8 cellular contexts compared by ENCODE assay signal in genomic region chr15:63041982-63042878, GRCh38. TPM values are rescaled to one million over a fixed set of nuclear protein-coding genes. Genes with fewer than 3 reads are reported as not detected.
DNase-seq lines count a peak whose midpoint lies in the region; ATAC-seq and TF ChIP-seq lines count a peak whose summit lies in the region.

TSS of gene TPM1 (plus strand) at chr15:63042747. CDS start at chr15:63042830, 83 bp downstream.

- H3K4me1 ChIP-seq in HUES64 (ENCODE audit: insufficient read depth, low read length) = peaks cover 50% of the 10 kb centered on the region

- in situ Hi-C loops in Caki2 (cut with HindIII; ENCODE audit: low pct_unique_long_range_greater_than_20kb, low sequenced_read_pairs) = no loop called here

- peak within 1 kb of the TSS; percentile 97 for H3K4me3 ChIP-seq in HUES64 (ENCODE audit: low read length)
- peak within 1 kb of the TSS; percentile 82 for H3K4me3 ChIP-seq in fibroblast of villous mesenchyme (ENCODE audit: low read depth, low read length)

- H3K36me3 ChIP-seq in HUES64 (ENCODE audit: insufficient read depth, low read length) = peaks cover 33% of the 10 kb centered on the region

- H3K4me3 Mint-ChIP-seq in activated T-cell treated with anti-CD3 and anti-CD28 coated beads, Interleukin-2, amount 50 U/mL, for 4 hours = peak within 1 kb of the TSS; percentile 71
- H3K4me3 Mint-ChIP-seq in natural killer cell treated with Interleukin-12 subunit alpha and Interleukin-12 subunit beta and Interleukin-15 and Interleukin-18, amount 100 ng/mL, for 72 hours = peak within 1 kb of the TSS; percentile 61

- H3K4me1 Mint-ChIP-seq in activated T-cell treated with anti-CD3 and anti-CD28 coated beads, Interleukin-2, amount 50 U/mL, for 4 hours (ENCODE audit: low read depth) = peaks cover 8% of the 10 kb centered on the region
- H3K4me1 Mint-ChIP-seq in natural killer cell treated with Interleukin-12 subunit alpha and Interleukin-12 subunit beta and Interleukin-15 and Interleukin-18, amount 100 ng/mL, for 72 hours (ENCODE audit: low read depth in 2 of 2) = peaks cover under 1 to 5% of the 10 kb centered on the region in 2 donors

- peak; percentile 88 for DNase-seq in Caki2 (ENCODE audit: low read depth)
- DNase-seq in activated T-cell treated with anti-CD3 and anti-CD28 coated beads, Interleukin-2, amount 50 U/mL, for 4 hours = no peak
- DNase-seq in fibroblast of villous mesenchyme (ENCODE audit: low read depth) = peak; percentile 95
- DNase-seq in natural killer cell treated with Interleukin-12 subunit alpha and Interleukin-12 subunit beta and Interleukin-15 and Interleukin-18, amount 100 ng/mL, for 72 hours (ENCODE audit: low spot score) = no peak
- no peak for DNase-seq in cortex of kidney (lab: John Stamatoyannopoulos, UW)

- WGBS in HUES64 = under 1% methylated on average over 84 of the region's 84 CpGs

- no peaks in the 10 kb centered on the region for H3K9me3 Mint-ChIP-seq in activated T-cell treated with anti-CD3 and anti-CD28 coated beads, Interleukin-2, amount 50 U/mL, for 4 hours
- H3K9me3 Mint-ChIP-seq in natural killer cell treated with Interleukin-12 subunit alpha and Interleukin-12 subunit beta and Interleukin-15 and Interleukin-18, amount 100 ng/mL, for 72 hours = no peaks in the 10 kb centered on the region

- H3K9me3 ChIP-seq in HUES64 (ENCODE audit: insufficient read depth, low read depth, low read length) = no peaks in the 10 kb centered on the region

- no peaks in the 10 kb centered on the region for H3K27me3 ChIP-seq in HUES64 (ENCODE audit: insufficient read depth, low read length)

- peak; percentile 10 for TF ChIP-seq CTCF in fibroblast of villous mesenchyme (IDR thresholded peaks at IDR 0.05; ENCODE audit: insufficient read depth, low read depth, low read length)

- peaks cover 63% of the 10 kb centered on the region for H3K27me3 Mint-ChIP-seq in activated T-cell treated with anti-CD3 and anti-CD28 coated beads, Interleukin-2, amount 50 U/mL, for 4 hours (ENCODE audit: low read depth)
- H3K27me3 Mint-ChIP-seq in natural killer cell treated with Interleukin-12 subunit alpha and Interleukin-12 subunit beta and Interleukin-15 and Interleukin-18, amount 100 ng/mL, for 72 hours = peaks cover 55 to 71% of the 10 kb centered on the region in 2 donors

- ATAC-seq in activated T-cell treated with anti-CD3 and anti-CD28 coated beads, Interleukin-2, amount 50 U/mL, for 4 hours = peak; percentile 54 to 57
- ATAC-seq in natural killer cell treated with Interleukin-12 subunit alpha and Interleukin-12 subunit beta and Interleukin-15 and Interleukin-18, amount 100 ng/mL, for 72 hours = peak; percentile 49 to 68
- ATAC-seq in HG03565 (IDR thresholded peaks at IDR 0.05; ENCODE audit: unreplicated experiment) (no peak), HG02938 (IDR thresholded peaks at IDR 0.05; ENCODE audit: unreplicated experiment) (no peak)

- peak within 1 kb of the TSS; percentile 89 for H3K27ac ChIP-seq in HUES64 (ENCODE audit: low read depth, low read length)

- H3K9ac ChIP-seq in HUES64 (ENCODE audit: low read depth, low read length) = peak within 1 kb of the TSS; percentile 93

- no peaks in the 10 kb centered on the region for H3K36me3 Mint-ChIP-seq in activated T-cell treated with anti-CD3 and anti-CD28 coated beads, Interleukin-2, amount 50 U/mL, for 4 hours (ENCODE audit: insufficient read depth)
- H3K36me3 Mint-ChIP-seq in natural killer cell treated with Interleukin-12 subunit alpha and Interleukin-12 subunit beta and Interleukin-15 and Interleukin-18, amount 100 ng/mL, for 72 hours = no peaks in the 10 kb centered on the region

- no peak within 1 kb of the TSS for H3K27ac Mint-ChIP-seq in natural killer cell treated with Interleukin-12 subunit alpha and Interleukin-12 subunit beta and Interleukin-15 and Interleukin-18, amount 100 ng/mL, for 72 hours

RNA-seq across cellular contexts. Expression of gene TPM1, which starts in this region (rescaled TPM):
- total RNA-seq in Caki2 (2014; rRNA removed; shearing (Covaris generic); ENCODE audit: low replicate concordance) = 681 and 770 TPM in 2 replicates
- 315 TPM for polyA plus RNA-seq in HUES64 (2013, experiment 1 of 2)
- 324 TPM for polyA plus RNA-seq in HUES64 (2013, experiment 2 of 2)
- total RNA-seq in activated T-cell treated with anti-CD3 and anti-CD28 coated beads, Interleukin-2, amount 50 U/mL, for 4 hours = 10 to 100 TPM in 1 of 3 donors, 1 to 10 TPM in 2; 9.5 to 11.4 (median 9.5) TPM
- total RNA-seq in fibroblast of villous mesenchyme = 2,255 and 2,551 TPM in 2 replicates
- 10 to 100 TPM in 1 of 2 donors, 1 to 10 TPM in 1; 7.0 to 12.1 TPM for total RNA-seq in natural killer cell treated with Interleukin-12 subunit alpha and Interleukin-12 subunit beta and Interleukin-15 and Interleukin-18, amount 100 ng/mL, for 72 hours

Comparison
In these comparisons a context has a peak if more than half of its experiments do, and no peak if none do; other contexts are left out.
1. RNA of gene TPM1 (total RNA-seq): 2,255 to 2,551 TPM in fibroblast of villous mesenchyme and 681 to 770 TPM in Caki2; 7.0 to 12.1 TPM in natural killer cell treated with Interleukin-12 subunit alpha and Interleukin-12 subunit beta and Interleukin-15 and Interleukin-18, amount 100 ng/mL, for 72 hours and 9.5 to 11.4 TPM in activated T-cell treated with anti-CD3 and anti-CD28 coated beads, Interleukin-2, amount 50 U/mL, for 4 hours; every median in the first group is over 10 times any median in the second.
2. DNase-seq: peak in Caki2 (single experiment) and fibroblast of villous mesenchyme (single experiment); none in activated T-cell treated with anti-CD3 and anti-CD28 coated beads, Interleukin-2, amount 50 U/mL, for 4 hours (single experiment), natural killer cell treated with Interleukin-12 subunit alpha and Interleukin-12 subunit beta and Interleukin-15 and Interleukin-18, amount 100 ng/mL, for 72 hours (single experiment) and cortex of kidney (single experiment).
3. ATAC-seq: peak in activated T-cell treated with anti-CD3 and anti-CD28 coated beads, Interleukin-2, amount 50 U/mL, for 4 hours (2 of 2) and natural killer cell treated with Interleukin-12 subunit alpha and Interleukin-12 subunit beta and Interleukin-15 and Interleukin-18, amount 100 ng/mL, for 72 hours (2 of 2); none in HG03565 (single experiment) and HG02938 (single experiment).